In genomic region chr9:23590601-23591000, GRCh38 we compare ENCODE assay signal across 9 cellular contexts.
DNase-seq lines count a peak whose midpoint lies in the region; ATAC-seq, FAIRE-seq and TF ChIP-seq lines count a peak whose summit lies in the region.
"Had no signal": no experiment of that assay in that cellular context is flagged by ENCODE, and none has a peak within 500 bp of the region (broad histone marks: within the 10 kb centered on the region; RNA-seq: fewer than 3 reads in every experiment).

No MANE protein-coding gene starts in this region.

- no peaks in the 10 kb centered on the region for H3K9me3 ChIP-seq in skeletal muscle satellite cell (replicated peaks; ENCODE audit: low read length)

- H3K36me3 ChIP-seq in skeletal muscle satellite cell (ENCODE audit: insufficient read depth, low read length): no peaks in the 10 kb centered on the region

- TF ChIP-seq POLR2A in H54 (IDR thresholded peaks at IDR 0.05; ENCODE audit: low read depth, low read length): no peak

- no peak overlapping the region for H3K9ac ChIP-seq in skeletal muscle satellite cell (ENCODE audit: low read depth, low read length)

- TF ChIP-seq CTCF in foreskin keratinocyte (conservative IDR thresholded peaks at IDR 0.05): no peak

- DNase-seq in H54 (ENCODE audit: insufficient read length, low spot score) (no peak), RCC 7860 (ENCODE audit: low spot score) (peak; percentile 7), foreskin keratinocyte (peak; percentile 40 to 53), putamen (ENCODE audit: low spot score) (no peak)
- DNase-seq: dermis blood vessel endothelial cell had no signal

- FAIRE-seq in H54 (lab: Jason Lieb, UNC): peak; percentile 89
- no peak for FAIRE-seq in RCC 7860 (lab: Jason Lieb, UNC)

- ATAC-seq in foreskin keratinocyte (peak; percentile 67), GM19023 (IDR thresholded peaks at IDR 0.05; ENCODE audit: unreplicated experiment) (no peak), GM18520 (IDR thresholded peaks at IDR 0.05; ENCODE audit: unreplicated experiment) (no peak), HG02973 (IDR thresholded peaks at IDR 0.05; ENCODE audit: unreplicated experiment) (no peak)

- no peak overlapping the region for H3K27ac ChIP-seq in foreskin keratinocyte

- no peaks in the 10 kb centered on the region for H3K4me1 ChIP-seq in foreskin keratinocyte
- no peaks in the 10 kb centered on the region for H3K4me1 ChIP-seq in skeletal muscle satellite cell (ENCODE audit: control insufficient read depth, insufficient read depth, low read length)

- H3K4me2 ChIP-seq in skeletal muscle satellite cell (ENCODE audit: low read length): peak overlapping the region; percentile 55

- no peaks in the 10 kb centered on the region for H3K27me3 ChIP-seq in foreskin keratinocyte
- H3K27me3 ChIP-seq in skeletal muscle satellite cell (ENCODE audit: control insufficient read depth, insufficient read depth, low read length): no peaks in the 10 kb centered on the region

- no peak overlapping the region for H3K4me3 ChIP-seq in skeletal muscle satellite cell (ENCODE audit: low read length)

Comparison
In these comparisons a context has a peak if more than half of its experiments do, and no peak if none do; other contexts are left out.
1. DNase-seq: peak in RCC 7860 (single experiment) and foreskin keratinocyte (2 of 2); none in H54 (single experiment) and putamen (single experiment).